In genomic region chr1:2877391-2877790, GRCh38 we compare ENCODE assay signal across 34 cellular contexts.
"Had no signal": no experiment of that assay in that cellular context is flagged by ENCODE, and none has a peak within 500 bp of the region (broad histone marks: within the 10 kb centered on the region; RNA-seq: fewer than 3 reads in every experiment).

No MANE protein-coding gene starts in this region.

- H3K27me3 ChIP-seq: MG63 had no signal

- DNase-seq: Karpas-422, Kasumi-1, MG63, MM.1S, MV-4-11, NCI-H1048, NCI-H1092, NCI-H1092 treated with DMSO at 0.1 percent for 48 hours, NCI-H1105, NCI-H1105 treated with DMSO at 0.1 percent for 48 hours, NCI-H1417, NCI-H1417 treated with DMSO at 0.1 percent for 48 hours, NCI-H1436, NCI-H1436 treated with DMSO at 0.1 percent for 48 hours, NCI-H146, NCI-H1694, NCI-H1694 treated with DMSO at 0.1 percent for 48 hours, NCI-H187, NCI-H187 treated with DMSO at 0.1 percent for 48 hours, NCI-H1930, NCI-H2029, NCI-H2029 treated with DMSO at 0.1 percent for 48 hours, NCI-H2081, NCI-H2081 treated with DMSO at 0.1 percent for 48 hours, NCI-H2107, NCI-H2171, NCI-H2171 treated with DMSO at 0.1 percent for 48 hours, NCI-H2227 treated with DMSO at 0.1 percent for 48 hours, NCI-H226, NCI-H345, NCI-H446, NCI-H446 treated with DMSO at 0.1 percent for 48 hours, NCI-H510A had no signal

- H3K4me3 ChIP-seq: MG63 had no signal

- H3K4me2 ChIP-seq: KMS-11 had no signal

- H3K36me3 ChIP-seq: MG63 had no signal

- H3K27ac ChIP-seq: KMS-11 had no signal

- H3K9me3 ChIP-seq: MG63 had no signal

- H3K9ac ChIP-seq: KMS-11 had no signal
